In the genomic region with DNA sequence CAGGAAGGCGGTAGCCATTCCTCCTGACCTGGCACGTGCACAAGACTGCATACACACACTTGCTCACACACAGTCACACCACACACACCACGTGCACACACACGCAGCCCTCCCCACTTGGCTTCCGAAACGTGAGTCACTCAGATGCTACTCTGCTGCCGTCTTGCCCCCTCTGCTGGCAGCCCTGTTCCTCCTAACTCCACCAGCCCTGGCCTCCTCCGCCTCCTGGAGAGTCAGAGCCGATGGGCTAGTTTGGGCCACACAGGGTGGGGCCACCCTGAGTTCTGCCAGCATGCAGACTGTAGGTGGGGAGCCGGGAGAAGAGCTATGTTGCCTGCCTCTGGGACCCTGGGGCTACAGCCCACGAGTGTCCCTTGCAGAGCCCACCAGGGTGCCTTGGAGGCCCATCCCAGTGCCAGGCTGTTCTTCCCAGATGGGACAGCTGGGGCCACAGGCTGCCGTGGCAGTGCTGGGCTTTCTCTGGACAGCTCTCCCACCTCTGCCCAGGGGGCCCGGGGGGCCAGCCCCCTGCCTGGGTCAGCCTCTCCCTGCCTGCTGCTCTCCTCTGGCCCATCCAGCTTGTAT, we compare ENCODE assay signal across 8 cellular contexts. TPM values are rescaled to one million over a fixed set of nuclear protein-coding genes. Genes with fewer than 3 reads are reported as not detected.
DNase-seq lines count a peak whose midpoint lies in the region; ATAC-seq and TF ChIP-seq lines count a peak whose summit lies in the region.

No MANE protein-coding gene starts in this region.

- ATAC-seq in HG03565 (IDR thresholded peaks at IDR 0.05; ENCODE audit: unreplicated experiment): no peak

- peaks cover 24% of the 10 kb centered on the region for H3K4me1 Mint-ChIP-seq in glutamatergic neuron (ENCODE audit: low read depth, unreplicated experiment)

- no peaks in the 10 kb centered on the region for H3K36me3 Mint-ChIP-seq in glutamatergic neuron (ENCODE audit: unreplicated experiment)

- no peak overlapping the region for H3K4me3 Mint-ChIP-seq in glutamatergic neuron (ENCODE audit: unreplicated experiment)

- peaks cover 10% of the 10 kb centered on the region for H3K27me3 Mint-ChIP-seq in glutamatergic neuron (ENCODE audit: unreplicated experiment)

- H3K4me3 ChIP-seq in GM06990 (replicated peaks; ENCODE audit: low read depth, low read length): no peak overlapping the region

- no peaks in the 10 kb centered on the region for H3K27me3 ChIP-seq in GM06990 (replicated peaks; ENCODE audit: control insufficient read depth, insufficient read depth, low read length)

- DNase-seq in GM06990 (ENCODE audit: extremely low read depth, insufficient read length): no peak
- peak; percentile 40 for DNase-seq in NCI-H2227 (lab: John Stamatoyannopoulos, UW; ENCODE audit: unreplicated experiment)
- peak; percentile 34 for DNase-seq in activated T-helper 9 cell treated with anti-CD3 and anti-CD28 coated beads, Interleukin-2, amount 50 U/mL, for 16 hours (ENCODE audit: low read depth)
- peak; percentile 78 for DNase-seq in glutamatergic neuron
- peak; percentile 44 to 57 for DNase-seq in stimulated activated CD4-positive, alpha-beta T cell treated with anti-CD3 and anti-CD28 coated beads, Interleukin-15, amount 100 ng/mL, for 48 hours (ENCODE audit: low read depth in 2 of 2)
- DNase-seq in NCI-H345 (lab: John Stamatoyannopoulos, UW): no peak
- no peak for DNase-seq in NK-92 (lab: John Stamatoyannopoulos, UW; ENCODE audit: unreplicated experiment)

- H3K27ac Mint-ChIP-seq in glutamatergic neuron (ENCODE audit: unreplicated experiment): no peak overlapping the region

- H3K9me3 Mint-ChIP-seq in glutamatergic neuron (ENCODE audit: unreplicated experiment): peaks cover 5% of the 10 kb centered on the region

- TF ChIP-seq CTCF in GM06990 (IDR thresholded peaks at IDR 0.05; ENCODE audit: insufficient read depth, low read length, poor library complexity, severe bottlenecking) (peak; percentile 46), glutamatergic neuron (IDR thresholded peaks at IDR 0.05; ENCODE audit: partially characterized antibody, unreplicated experiment) (peak; percentile 24)

- H3K36me3 ChIP-seq in GM06990 (ENCODE audit: control insufficient read depth, insufficient read depth, low read length): peaks cover 45% of the 10 kb centered on the region

RNA-seq across cellular contexts. Expression of a gene that starts 12.1 kb away (rescaled TPM):
- 110 TPM for total RNA-seq in glutamatergic neuron (ENCODE audit: unreplicated experiment)

RNA-seq across cellular contexts. Expression of a gene that starts 19.5 kb away (rescaled TPM):
- total RNA-seq in glutamatergic neuron (ENCODE audit: unreplicated experiment): 324 TPM

RNA-seq across cellular contexts. Expression of a gene that starts 28.3 kb away (rescaled TPM):
- 43.0 TPM for total RNA-seq in glutamatergic neuron (ENCODE audit: unreplicated experiment)

Comparison
In these comparisons a context has a peak if more than half of its experiments do, and no peak if none do; other contexts are left out.
1. DNase-seq: peak in NCI-H2227 (single experiment), activated T-helper 9 cell treated with anti-CD3 and anti-CD28 coated beads, Interleukin-2, amount 50 U/mL, for 16 hours (single experiment), glutamatergic neuron (single experiment) and stimulated activated CD4-positive, alpha-beta T cell treated with anti-CD3 and anti-CD28 coated beads, Interleukin-15, amount 100 ng/mL, for 48 hours (2 of 2); none in GM06990 (single experiment), NCI-H345 (single experiment) and NK-92 (single experiment).